ENCODE assay signal across 7 cellular contexts in the genomic region with DNA sequence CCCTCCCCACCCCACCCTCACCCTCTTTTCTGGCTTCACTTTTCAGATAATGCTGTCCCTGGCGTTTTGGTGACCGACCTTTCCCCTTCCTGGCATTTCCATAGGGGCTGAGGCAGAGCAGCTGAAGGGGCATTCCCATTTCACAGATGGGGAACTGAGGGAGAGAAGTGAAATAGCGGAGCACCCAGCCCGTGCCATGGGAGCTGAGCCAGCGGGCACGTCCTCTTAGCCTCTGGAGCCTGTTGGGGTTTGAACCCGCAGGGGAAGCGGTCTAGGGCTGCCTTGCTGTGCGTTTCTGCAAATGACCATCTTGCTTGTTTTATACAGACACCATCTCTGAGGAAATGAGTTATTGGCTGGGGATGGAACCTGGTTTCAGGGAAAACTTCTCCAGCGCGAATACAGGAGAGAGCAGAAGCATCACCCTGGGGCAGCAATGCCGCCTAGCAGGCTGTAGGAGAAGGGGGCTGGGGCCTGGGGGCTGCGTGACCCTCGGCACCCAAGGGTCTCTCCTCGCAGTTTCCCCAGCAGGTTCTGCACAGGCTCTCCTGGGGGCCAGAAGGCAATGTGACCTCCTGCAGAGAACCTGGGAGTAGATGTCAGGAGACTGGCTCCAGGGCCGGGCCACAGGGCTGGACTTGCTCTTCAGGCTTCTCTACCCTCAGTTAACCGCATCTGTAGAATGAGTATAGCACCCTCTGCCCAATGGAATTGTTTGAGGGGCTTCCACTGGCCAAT. TPM values are rescaled to one million over a fixed set of nuclear protein-coding genes. Genes with fewer than 3 reads are reported as not detected.
DNase-seq lines count a peak whose midpoint lies in the region; ATAC-seq and TF ChIP-seq lines count a peak whose summit lies in the region.

No MANE protein-coding gene starts in this region.

- H3K79me2 ChIP-seq in HCT116 (ENCODE audit: insufficient read depth, low read length), result peaks cover 41% of the 10 kb centered on the region

- TSS peak; percentile 38 for BruUV-seq in HCT116 (replicated peaks; lab: Mats Ljungman, UMichigan)

- H3K27me3 ChIP-seq in HCT116 (ENCODE audit: insufficient read depth, low read length) (no peaks in the 10 kb centered on the region), WERI-Rb-1 (ENCODE audit: insufficient read depth, low read depth, severe bottlenecking) (no peaks in the 10 kb centered on the region), sigmoid colon (no peaks in the 10 kb centered on the region)

- TF ChIP-seq CTCF in HCT116 (IDR thresholded peaks at IDR 0.05 in 2 of 3, conservative IDR thresholded peaks at IDR 0.05 in 1 of 3; ENCODE audit: borderline replicate concordance in 1 of 3, insufficient read depth in 1 of 3, low read depth in 2 of 3, low read length in 2 of 3) (no peak), WERI-Rb-1 (IDR thresholded peaks at IDR 0.05; ENCODE audit: low read depth, low read length) (no peak), glutamatergic neuron (IDR thresholded peaks at IDR 0.05; ENCODE audit: partially characterized antibody, unreplicated experiment) (no peak), sigmoid colon (IDR thresholded peaks at IDR 0.05) (no peak)

- no peak for TF ChIP-seq RAD21 in HCT116 (IDR thresholded peaks at IDR 0.05; ENCODE audit: low read depth)

- H3K4me3 ChIP-seq in HCT116 (replicated peaks in 1 of 2; ENCODE audit: low read depth in 1 of 2, low read length in 2 of 2) (peak overlapping the region; percentile 61 to 76), WERI-Rb-1 (ENCODE audit: low read depth, low read length) (peak overlapping the region; percentile 65), sigmoid colon (peak overlapping the region; percentile 66 to 94 (median 84))

- peaks cover 7% of the 10 kb centered on the region for H3K27me3 Mint-ChIP-seq in glutamatergic neuron (ENCODE audit: unreplicated experiment)

- TF ChIP-seq POLR2A in HCT116 (IDR thresholded peaks at IDR 0.05; ENCODE audit: borderline replicate concordance, extremely low read depth, insufficient read depth, insufficient read length), result no peak
- no peak for TF ChIP-seq POLR2A in sigmoid colon (IDR thresholded peaks at IDR 0.05)

- H3K9ac ChIP-seq in HCT116 (ENCODE audit: low read length), result peak overlapping the region; percentile 77

- no peaks in the 10 kb centered on the region for H3K36me3 Mint-ChIP-seq in glutamatergic neuron (ENCODE audit: unreplicated experiment)

- intact Hi-C loops in HCT116 (cut with micrococcal nuclease), result loop anchor here (5.0 kb wide), 1 partner anchor 35 kb away; no protein-coding TSS in a partner anchor
- intact Hi-C loops in sigmoid colon (cut with DNase I), result loop anchor here (2.0 to 10.0 kb wide), 2 partner anchors 83 to 127 kb away; no protein-coding TSS in a partner anchor

- H3K4me1 ChIP-seq in HCT116 (ENCODE audit: control insufficient read depth in 1 of 2, insufficient read depth in 2 of 2, low read length in 2 of 2), result peaks cover 50 to 60% of the 10 kb centered on the region in 2 experiments
- peaks cover 0 to 20% (median 15%) of the 10 kb centered on the region in 4 donors for H3K4me1 ChIP-seq in sigmoid colon

- no peak overlapping the region for H2AFZ ChIP-seq in HCT116 (ENCODE audit: low read depth, low read length, poor library complexity, severe bottlenecking)

- H3K9me2 ChIP-seq in HCT116 (ENCODE audit: insufficient read depth), result no peaks in the 10 kb centered on the region

- no peaks in the 10 kb centered on the region for H4K20me1 ChIP-seq in HCT116 (ENCODE audit: insufficient read depth)

- CTCF ChIA-PET in HCT116 (lab: Charles Lee), result no interaction called here

- no peak for ATAC-seq in HCT116
- no peak for ATAC-seq in GM21515 (IDR thresholded peaks at IDR 0.05; ENCODE audit: unreplicated experiment)

- TF ChIP-seq EP300 in sigmoid colon (IDR thresholded peaks at IDR 0.05), result no peak

- 37 to 50% methylated on average over 17 of the region's 17 CpGs for WGBS in sigmoid colon, 2 donors

- H3K36me3 ChIP-seq in HCT116 (ENCODE audit: control insufficient read depth in 1 of 2, insufficient read depth in 2 of 2, low read length in 2 of 2), result no peaks in the 10 kb centered on the region
- no peaks in the 10 kb centered on the region for H3K36me3 ChIP-seq in WERI-Rb-1
- H3K36me3 ChIP-seq in sigmoid colon, result no peaks in the 10 kb centered on the region

- H3K27ac ChIP-seq in HCT116 (ENCODE audit: low read depth, low read length) (peak overlapping the region; percentile 70; the same call in 1 of the 2 replicates), WERI-Rb-1 (no peak overlapping the region), sigmoid colon (peak overlapping the region; percentile 68 to 85 (median 74))

- H3K27ac Mint-ChIP-seq in glutamatergic neuron (ENCODE audit: unreplicated experiment), result no peak overlapping the region

- RAD21 ChIA-PET in HCT116 (lab: Charles Lee; ENCODE audit: low non-redundant PET in 1 of 2, low total read pairs in 2 of 2, uncharacterized antibody in 2 of 2, unreplicated experiment in 2 of 2), result no interaction called here

- H3K4me2 ChIP-seq in HCT116 (ENCODE audit: low read length), result peak overlapping the region; percentile 80

- H3K9me3 Mint-ChIP-seq in glutamatergic neuron (ENCODE audit: unreplicated experiment), result peaks cover 5% of the 10 kb centered on the region

- H3K4me1 Mint-ChIP-seq in glutamatergic neuron (ENCODE audit: low read depth, unreplicated experiment), result no peaks in the 10 kb centered on the region

- no peaks in the 10 kb centered on the region for H3K9me3 ChIP-seq in HCT116 (ENCODE audit: control insufficient read depth in 1 of 2, insufficient read depth in 1 of 2, low read depth in 1 of 2, low read length in 2 of 2)
- H3K9me3 ChIP-seq in WERI-Rb-1 (ENCODE audit: severe bottlenecking), result no peaks in the 10 kb centered on the region
- no peaks in the 10 kb centered on the region for H3K9me3 ChIP-seq in sigmoid colon

- DNase-seq in HCT116 (ENCODE audit: low read depth, low spot score), result no peak
- DNase-seq in WERI-Rb-1, result no peak
- DNase-seq in glutamatergic neuron, result no peak
- no peak for DNase-seq in sigmoid colon
- DNase-seq in LoVo (ENCODE audit: low spot score), result no peak
- no peak for DNase-seq in HUDEP-2 (lab: John Stamatoyannopoulos, UW; ENCODE audit: unreplicated experiment in 76 of 76)

- POLR2A ChIA-PET in HCT116 (lab: Charles Lee), result no interaction called here

- peak overlapping the region; percentile 78 for H3K4me3 Mint-ChIP-seq in glutamatergic neuron (ENCODE audit: unreplicated experiment)

TF ChIP-seq in HCT116, 20 proteins besides CTCF, POLR2A, EP300 and RAD21 (continues in another document):
- TF ChIP-seq POLR2AphosphoS5 (IDR thresholded peaks at IDR 0.05; ENCODE audit: low read depth, low read length), result no peak
- TF ChIP-seq MAX (IDR thresholded peaks at IDR 0.05), result no peak
- no peak for TF ChIP-seq EZH2phosphoT487 (IDR thresholded peaks at IDR 0.05; ENCODE audit: borderline replicate concordance)
- TF ChIP-seq, protein P1, sequence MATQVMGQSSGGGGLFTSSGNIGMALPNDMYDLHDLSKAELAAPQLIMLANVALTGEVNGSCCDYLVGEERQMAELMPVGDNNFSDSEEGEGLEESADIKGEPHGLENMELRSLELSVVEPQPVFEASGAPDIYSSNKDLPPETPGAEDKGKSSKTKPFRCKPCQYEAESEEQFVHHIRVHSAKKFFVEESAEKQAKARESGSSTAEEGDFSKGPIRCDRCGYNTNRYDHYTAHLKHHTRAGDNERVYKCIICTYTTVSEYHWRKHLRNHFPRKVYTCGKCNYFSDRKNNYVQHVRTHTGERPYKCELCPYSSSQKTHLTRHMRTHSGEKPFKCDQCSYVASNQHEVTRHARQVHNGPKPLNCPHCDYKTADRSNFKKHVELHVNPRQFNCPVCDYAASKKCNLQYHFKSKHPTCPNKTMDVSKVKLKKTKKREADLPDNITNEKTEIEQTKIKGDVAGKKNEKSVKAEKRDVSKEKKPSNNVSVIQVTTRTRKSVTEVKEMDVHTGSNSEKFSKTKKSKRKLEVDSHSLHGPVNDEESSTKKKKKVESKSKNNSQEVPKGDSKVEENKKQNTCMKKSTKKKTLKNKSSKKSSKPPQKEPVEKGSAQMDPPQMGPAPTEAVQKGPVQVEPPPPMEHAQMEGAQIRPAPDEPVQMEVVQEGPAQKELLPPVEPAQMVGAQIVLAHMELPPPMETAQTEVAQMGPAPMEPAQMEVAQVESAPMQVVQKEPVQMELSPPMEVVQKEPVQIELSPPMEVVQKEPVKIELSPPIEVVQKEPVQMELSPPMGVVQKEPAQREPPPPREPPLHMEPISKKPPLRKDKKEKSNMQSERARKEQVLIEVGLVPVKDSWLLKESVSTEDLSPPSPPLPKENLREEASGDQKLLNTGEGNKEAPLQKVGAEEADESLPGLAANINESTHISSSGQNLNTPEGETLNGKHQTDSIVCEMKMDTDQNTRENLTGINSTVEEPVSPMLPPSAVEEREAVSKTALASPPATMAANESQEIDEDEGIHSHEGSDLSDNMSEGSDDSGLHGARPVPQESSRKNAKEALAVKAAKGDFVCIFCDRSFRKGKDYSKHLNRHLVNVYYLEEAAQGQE (IDR thresholded peaks at IDR 0.05; ENCODE audit: low read depth), result no peak
- no peak for TF ChIP-seq EZH2 (IDR thresholded peaks at IDR 0.05)
- TF ChIP-seq SP1 (IDR thresholded peaks at IDR 0.05; ENCODE audit: low read depth), result no peak
- TF ChIP-seq CEBPB (IDR thresholded peaks at IDR 0.05; ENCODE audit: low read depth), result no peak
- no peak for TF ChIP-seq FOSL1 (IDR thresholded peaks at IDR 0.05; ENCODE audit: low read depth)
- no peak for TF ChIP-seq ZBTB33 (IDR thresholded peaks at IDR 0.05; ENCODE audit: extremely low read depth, insufficient replicate concordance, low read length)

RNA-seq across cellular contexts. Expression of gene PTPRJ, which starts 1.5 kb away (rescaled TPM):
- total RNA-seq in HCT116 (2021; ENCODE audit: unreplicated experiment) (19.1 TPM), glutamatergic neuron (ENCODE audit: unreplicated experiment) (2.4 TPM), sigmoid colon (10 to 100 TPM in 3 of 4 donors, 1 to 10 TPM in 1; 7.9 to 12.2 (median 10.3) TPM)
- polyA plus RNA-seq in HCT116 (2012), result 8.9 and 9.6 TPM in 2 replicates
- 10 to 100 TPM in 1 of 3 donors, 1 to 10 TPM in 2; 2.4 to 23.3 (median 5.3) TPM for polyA plus RNA-seq in sigmoid colon
